ENCODE assay signal across 13 cellular contexts in the genomic region with DNA sequence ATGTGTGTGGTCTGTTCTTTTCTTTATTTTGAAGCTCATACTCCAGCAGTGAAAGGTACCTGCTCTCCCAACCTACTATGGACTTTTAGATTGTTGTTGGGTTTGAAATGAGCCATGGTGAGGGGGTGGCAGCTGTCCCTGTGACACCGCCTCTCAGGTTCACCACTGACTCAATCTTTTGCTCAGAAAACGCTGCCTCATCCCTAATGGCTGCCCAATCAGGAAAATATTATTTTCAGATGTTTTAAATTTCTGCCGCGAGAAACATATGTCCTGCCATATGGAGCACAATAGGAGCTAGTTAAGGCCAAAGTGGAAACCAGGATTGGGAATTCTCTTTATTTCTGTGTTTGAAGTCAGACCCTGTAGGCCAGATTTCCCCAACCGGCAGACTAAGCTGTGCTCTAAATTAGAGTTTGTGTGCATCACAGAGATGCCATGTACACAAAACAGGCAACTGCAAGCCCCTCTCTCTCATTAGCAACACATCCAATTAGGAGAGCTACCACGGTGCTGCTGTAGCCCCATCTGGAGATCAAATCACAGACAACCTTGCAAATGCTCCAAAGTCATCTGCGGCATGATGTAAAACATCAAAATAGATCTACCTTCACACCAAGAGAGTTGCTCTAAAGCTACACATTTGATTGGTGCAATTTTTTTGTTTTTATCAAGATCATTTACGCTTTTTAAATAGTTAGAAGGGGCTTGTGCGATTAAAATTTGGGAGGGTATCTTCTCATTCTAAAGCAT.
"Had no signal": no experiment of that assay in that cellular context is flagged by ENCODE, and none has a peak within 500 bp of the region (broad histone marks: within the 10 kb centered on the region; RNA-seq: fewer than 3 reads in every experiment).

No MANE protein-coding gene starts in this region.

- DNase-seq: activated CD4-positive, alpha-beta T cell treated with anti-CD3 and anti-CD28 coated beads, Interleukin-2, amount 10 ng/mL, durations not matched to agents 24 days and 14 days; activated gamma-delta T cell; esophagus squamous epithelium; foreskin keratinocyte; head of caudate nucleus; left colon; naive B cell; stimulated activated CD4-positive, alpha-beta T cell treated with anti-CD3 and anti-CD28 coated beads, Interleukin-4, amount 100 ng/mL, for 1 hour; thyroid gland; WERI-Rb-1 had no signal

- H3K27ac ChIP-seq: esophagus squamous epithelium, foreskin keratinocyte, parathyroid adenoma, thyroid gland, WERI-Rb-1 had no signal

- H2AFZ ChIP-seq: parathyroid adenoma had no signal

- H3K9me3 Mint-ChIP-seq: naive B cell had no signal

- H3K79me2 ChIP-seq: parathyroid adenoma had no signal

- H3K27me3 ChIP-seq: foreskin keratinocyte, thyroid gland had no signal

- H3K9ac ChIP-seq: parathyroid adenoma had no signal

- FAIRE-seq: urothelium cell line had no signal

- H3K36me3 Mint-ChIP-seq: activated naive CD8-positive, alpha-beta T cell; naive B cell had no signal

- ATAC-seq: foreskin keratinocyte, left colon had no signal

- H3K27ac Mint-ChIP-seq: activated CD4-positive, alpha-beta T cell treated with anti-CD3 and anti-CD28 coated beads, Interleukin-2, amount 10 ng/mL, durations not matched to agents 24 days and 14 days; activated naive CD8-positive, alpha-beta T cell had no signal

- H3K4me3 ChIP-seq: esophagus squamous epithelium, thyroid gland had no signal

- H3K36me3 ChIP-seq: esophagus squamous epithelium, thyroid gland, WERI-Rb-1 had no signal

- H3K4me1 ChIP-seq: esophagus squamous epithelium, foreskin keratinocyte, parathyroid adenoma, thyroid gland had no signal

- H3K4me3 Mint-ChIP-seq: activated CD4-positive, alpha-beta T cell treated with anti-CD3 and anti-CD28 coated beads, Interleukin-2, amount 10 ng/mL, durations not matched to agents 24 days and 14 days; activated naive CD8-positive, alpha-beta T cell; naive B cell had no signal

- H3K27me3 Mint-ChIP-seq: activated CD4-positive, alpha-beta T cell treated with anti-CD3 and anti-CD28 coated beads, Interleukin-2, amount 10 ng/mL, durations not matched to agents 24 days and 14 days; activated naive CD8-positive, alpha-beta T cell; naive B cell had no signal

- H3K9me3 ChIP-seq: esophagus squamous epithelium, thyroid gland had no signal
